Comparison of ENCODE assay signal across 39 cellular contexts in the genomic region with DNA sequence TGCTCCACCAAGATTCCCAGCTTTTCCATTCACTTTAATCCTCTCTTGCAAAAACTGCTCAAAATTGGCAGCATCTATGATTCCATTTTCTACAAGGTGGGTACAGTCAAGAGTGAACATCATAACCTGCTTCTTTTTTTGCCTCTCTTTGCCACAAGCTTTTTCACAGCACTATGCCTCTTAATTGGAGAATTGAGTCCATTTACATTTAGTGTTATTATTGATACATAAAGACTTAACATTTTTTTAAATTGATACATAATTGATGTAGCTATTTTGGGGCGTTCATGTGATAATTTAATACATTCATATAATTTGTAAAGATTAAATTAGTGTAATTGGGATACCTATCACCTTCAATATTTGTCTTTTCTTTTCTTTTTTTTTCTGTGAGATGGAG. TPM values are rescaled to one million over a fixed set of nuclear protein-coding genes. Genes with fewer than 3 reads are reported as not detected.
"Had no signal": no experiment of that assay in that cellular context is flagged by ENCODE, and none has a peak within 500 bp of the region (broad histone marks: within the 10 kb centered on the region; RNA-seq: fewer than 3 reads in every experiment).

No MANE protein-coding gene starts in this region.

- H3K4me3 ChIP-seq: adrenal gland, ascending aorta, body of pancreas, breast epithelium, cardiac muscle cell had no signal

- H3K9me3 ChIP-seq: adrenal gland, ascending aorta, body of pancreas, breast epithelium had no signal

- H3K4me1 ChIP-seq: adrenal gland, ascending aorta, body of pancreas, breast epithelium had no signal

- DNase-seq: activated effector memory CD4-positive, alpha-beta T cell treated with anti-CD3 and anti-CD28 coated beads, Interleukin-2, amount 50 U/mL, for 16 hours; activated effector memory CD4-positive, alpha-beta T cell treated with Interleukin-2 at 50 U/mL for 16 hours; activated gamma-delta T cell; activated gamma-delta T cell treated with Interleukin-2 at 50 U/mL for 16 hours; activated naive CD4-positive, alpha-beta T cell; activated naive CD4-positive, alpha-beta T cell treated with anti-CD3 and anti-CD28 coated beads for 36 hours; activated naive CD4-positive, alpha-beta T cell treated with anti-CD3 and anti-CD28 coated beads, Interleukin-2, amount 10 ng/mL, durations not matched to agents 7 days and 5 days; activated naive CD4-positive, alpha-beta T cell treated with anti-CD3 and anti-CD28 coated beads, Interleukin-2, amount 50 U/mL, for 16 hours; activated naive CD4-positive, alpha-beta T cell treated with Interleukin-2 at 50 U/mL for 16 hours; activated naive CD8-positive, alpha-beta T cell treated with anti-CD3 and anti-CD28 coated beads for 36 hours; activated naive CD8-positive, alpha-beta T cell treated with anti-CD3 and anti-CD28 coated beads, Interleukin-2, amount 10 ng/mL, durations not matched to agents 7 days and 5 days; activated naive CD8-positive, alpha-beta T cell treated with anti-CD3 and anti-CD28 coated beads, Interleukin-2, amount 50 U/mL, for 24 hours; activated T-cell treated with anti-CD3 and anti-CD28 coated beads, Interleukin-2, amount 50 U/mL, for 1 hour; activated T-cell treated with anti-CD3 and anti-CD28 coated beads, Interleukin-2, amount 50 U/mL, for 24 hours; activated T-cell treated with anti-CD3 and anti-CD28 coated beads, Interleukin-2, amount 50 U/mL, for 4 hours; activated T-cell treated with anti-CD3 and anti-CD28 coated beads, Interleukin-2, amount 50 U/mL, for 48 hours; activated T-cell treated with anti-CD3 and anti-CD28 coated beads, Interleukin-2, amount 50 U/mL, for 72 hours; amniotic stem cell; amygdala; anterior cingulate cortex; aorta; body of pancreas; brain microvascular endothelial cell; caudate nucleus; central memory CD4-positive, alpha-beta T cell; cerebellar nuclear complex had no signal

- H3K27ac ChIP-seq: adrenal gland, ascending aorta, body of pancreas, brain microvascular endothelial cell, breast epithelium, cardiac muscle cell had no signal

- H3K27me3 ChIP-seq: adrenal gland, ascending aorta, body of pancreas, brain microvascular endothelial cell, breast epithelium, cardiac muscle cell had no signal

- FAIRE-seq: astrocyte, bronchial epithelial cell had no signal

- H3K36me3 ChIP-seq: brain microvascular endothelial cell, breast epithelium, cardiac muscle cell had no signal

- ATAC-seq: activated naive CD4-positive, alpha-beta T cell treated with anti-CD3 and anti-CD28 coated beads, Interleukin-2, amount 50 U/mL, for 72 hours; activated naive CD8-positive, alpha-beta T cell treated with anti-CD3 and anti-CD28 coated beads, Interleukin-2, amount 50 U/mL, for 24 hours; activated T-cell treated with anti-CD3 and anti-CD28 coated beads, Interleukin-2, amount 50 U/mL, for 4 hours; activated T-cell treated with anti-CD3 and anti-CD28 coated beads, Interleukin-2, amount 50 U/mL, for 72 hours; activated T-helper 17 cell treated with anti-CD3 and anti-CD28 coated beads, Interleukin-2, amount 50 U/mL, for 72 hours; body of pancreas had no signal

RNA-seq across cellular contexts. Expression of gene AS3MT, which starts 18.8 kb away (rescaled TPM):
- total RNA-seq: activated naive CD4-positive, alpha-beta T cell treated with anti-CD3 and anti-CD28 coated beads, Interleukin-2, amount 50 U/mL, for 72 hours had no signal

RNA-seq across cellular contexts. Expression of gene CYP17A1, which starts 50.8 kb away (rescaled TPM):
- total RNA-seq: activated naive CD4-positive, alpha-beta T cell treated with anti-CD3 and anti-CD28 coated beads for 36 hours; activated naive CD4-positive, alpha-beta T cell treated with anti-CD3 and anti-CD28 coated beads, Interleukin-2, amount 50 U/mL, for 72 hours; activated naive CD8-positive, alpha-beta T cell treated with anti-CD3 and anti-CD28 coated beads for 36 hours; activated naive CD8-positive, alpha-beta T cell treated with anti-CD3 and anti-CD28 coated beads, Interleukin-2, amount 10 ng/mL, durations not matched to agents 7 days and 5 days; activated T-cell treated with anti-CD3 and anti-CD28 coated beads, Interleukin-2, amount 50 U/mL, for 72 hours; activated T-helper 1 cell treated with anti-CD3 and anti-CD28 coated beads, Interleukin-12 subunit alpha, Interleukin-12 subunit beta, Interleukin-2, Interleukin-4 antibody, amounts not matched to agents 30 ng/mL and 10 ng/mL and 1 ng/mL, durations not matched to agents 14 hours and 24 hours and 36 hours; activated T-helper 17 cell treated with anti-CD3 and anti-CD28 coated beads, Interleukin-2, amount 50 U/mL, for 72 hours; activated T-helper 2 cell treated with anti-CD3 and anti-CD28 coated beads, Interferon-gamma antibody, Interleukin-2, Interleukin-4, amounts not matched to agents 10 μg/mL and 5 μg/mL and 100 μg/mL, durations not matched to agents 14 hours and 24 hours and 36 hours; astrocyte; body of pancreas; breast epithelium; bronchial epithelial cell; cardiac muscle cell; cardiac septum; cerebellum; chondrocyte had no signal
- polyA plus RNA-seq: cardiac muscle cell had no signal
